ENCODE assay signal across 8 cellular contexts in the genomic region with DNA sequence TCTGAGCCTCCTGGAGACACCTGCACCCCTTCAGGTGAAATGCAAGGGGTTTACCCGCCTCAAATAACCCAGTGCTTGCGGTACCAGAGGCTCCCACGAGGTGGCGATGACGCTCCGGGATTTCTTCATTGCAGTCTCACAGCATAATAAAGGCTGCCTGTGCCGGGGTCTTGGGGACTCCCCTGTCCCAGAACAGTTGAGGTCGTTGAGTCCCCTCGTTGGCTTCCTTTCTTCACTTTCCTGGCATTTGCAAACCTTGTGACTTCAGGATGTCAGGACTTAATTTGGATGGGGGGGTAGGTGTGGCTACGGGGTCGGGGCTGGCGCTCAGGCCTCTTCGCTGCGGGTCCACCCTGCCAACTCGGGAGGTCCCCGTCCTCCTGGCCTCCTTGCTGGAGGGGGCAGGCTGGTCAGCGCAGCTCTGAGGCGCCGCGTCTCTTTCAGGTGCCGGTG. TPM values are rescaled to one million over a fixed set of nuclear protein-coding genes. Genes with fewer than 3 reads are reported as not detected.
DNase-seq lines count a peak whose midpoint lies in the region; ATAC-seq and TF ChIP-seq lines count a peak whose summit lies in the region.

No MANE protein-coding gene starts in this region.

- no peaks in the 10 kb centered on the region for H3K9me3 Mint-ChIP-seq in activated CD4-positive, alpha-beta T cell treated with anti-CD3 and anti-CD28 coated beads, Interleukin-2, amount 10 ng/mL, durations not matched to agents 7 days and 5 days
- no peaks in the 10 kb centered on the region for H3K9me3 Mint-ChIP-seq in chondrocyte (ENCODE audit: low read depth)

- no peaks in the 10 kb centered on the region for H3K9me3 ChIP-seq in right lobe of liver

- H3K27ac ChIP-seq in right lobe of liver: no peak overlapping the region

- peaks cover 0 to 44% (median 12%) of the 10 kb centered on the region in 4 donors for H3K4me1 ChIP-seq in right lobe of liver

- no peaks in the 10 kb centered on the region for H3K27me3 ChIP-seq in right lobe of liver

- H3K4me1 Mint-ChIP-seq in activated CD4-positive, alpha-beta T cell treated with anti-CD3 and anti-CD28 coated beads, Interleukin-2, amount 10 ng/mL, durations not matched to agents 7 days and 5 days: peaks cover 9% of the 10 kb centered on the region
- peaks cover 6% of the 10 kb centered on the region for H3K4me1 Mint-ChIP-seq in chondrocyte (ENCODE audit: low read depth)

- no peaks in the 10 kb centered on the region for H3K36me3 ChIP-seq in right lobe of liver

- H3K27me3 Mint-ChIP-seq in activated CD4-positive, alpha-beta T cell treated with anti-CD3 and anti-CD28 coated beads, Interleukin-2, amount 10 ng/mL, durations not matched to agents 7 days and 5 days: peaks cover 14% of the 10 kb centered on the region
- no peaks in the 10 kb centered on the region for H3K27me3 Mint-ChIP-seq in chondrocyte (ENCODE audit: low read depth)

- H3K27ac Mint-ChIP-seq in activated CD4-positive, alpha-beta T cell treated with anti-CD3 and anti-CD28 coated beads, Interleukin-2, amount 10 ng/mL, durations not matched to agents 7 days and 5 days: no peak overlapping the region
- no peak overlapping the region for H3K27ac Mint-ChIP-seq in chondrocyte (ENCODE audit: unreplicated experiment)

- H3K4me3 ChIP-seq in right lobe of liver: no peak overlapping the region

- H3K36me3 Mint-ChIP-seq in activated CD4-positive, alpha-beta T cell treated with anti-CD3 and anti-CD28 coated beads, Interleukin-2, amount 10 ng/mL, durations not matched to agents 7 days and 5 days (ENCODE audit: low read depth): no peaks in the 10 kb centered on the region
- no peaks in the 10 kb centered on the region for H3K36me3 Mint-ChIP-seq in chondrocyte (ENCODE audit: low read depth)

- CTCF ChIA-PET in activated CD4-positive, alpha-beta T cell treated with anti-CD3 and anti-CD28 coated beads, Interleukin-2, amount 10 ng/mL, durations not matched to agents 7 days and 5 days (lab: Charles Lee): interaction anchor here (0.5 to 5.2 kb wide), 12 partner anchors 9 to 1174 kb away, joined by 3 to 175 read pairs (median 4); a partner anchor contains a TSS

- POLR2A ChIA-PET in activated CD4-positive, alpha-beta T cell treated with anti-CD3 and anti-CD28 coated beads, Interleukin-2, amount 10 ng/mL, durations not matched to agents 7 days and 5 days (lab: Charles Lee): no interaction called here

- intact Hi-C loops in right lobe of liver (cut with DNase I): loop anchor here (2.0 to 5.0 kb wide), 3 partner anchors 32 to 85 kb away; a partner anchor contains a TSS

- peak; percentile 41 for DNase-seq in NCI-H2196 (lab: John Stamatoyannopoulos, UW; ENCODE audit: unreplicated experiment)
- no peak for DNase-seq in NCI-H2196 treated with DMSO at 0.1 percent for 48 hours (lab: John Stamatoyannopoulos, UW; ENCODE audit: unreplicated experiment)
- DNase-seq in NCI-H2227 treated with DMSO at 0.1 percent for 48 hours (lab: John Stamatoyannopoulos, UW): peak; percentile 43
- DNase-seq in activated CD4-positive, alpha-beta T cell treated with anti-CD3 and anti-CD28 coated beads, Interleukin-2, amount 10 ng/mL, durations not matched to agents 7 days and 5 days: peak; percentile 86
- DNase-seq in chondrocyte (ENCODE audit: low spot score): no peak
- DNase-seq in right lobe of liver: peak in 1 of 3 donors; percentile 53
- DNase-seq in stimulated activated CD4-positive, alpha-beta T cell treated with anti-CD3 and anti-CD28 coated beads, TNF-alpha, amount 100 ng/mL, for 48 hours (ENCODE audit: low read depth in 3 of 3): peak; percentile 60 to 76 (median 67)

- no peak for TF ChIP-seq POLR2A in right lobe of liver (IDR thresholded peaks at IDR 0.05)

- TF ChIP-seq CTCF in chondrocyte (IDR thresholded peaks at IDR 0.05) (peak; percentile 94), right lobe of liver (IDR thresholded peaks at IDR 0.05) (peak; percentile 86 to 91 (median 88))

- H3K4me3 Mint-ChIP-seq in activated CD4-positive, alpha-beta T cell treated with anti-CD3 and anti-CD28 coated beads, Interleukin-2, amount 10 ng/mL, durations not matched to agents 7 days and 5 days: no peak overlapping the region
- no peak overlapping the region for H3K4me3 Mint-ChIP-seq in chondrocyte (ENCODE audit: unreplicated experiment)

- ATAC-seq in right lobe of liver (peak in 1 of 4 donors; percentile 7), HG03095 (IDR thresholded peaks at IDR 0.05; ENCODE audit: unreplicated experiment) (no peak)

- 33% methylated on average over 1 of the region's 21 CpGs for WGBS in right lobe of liver (ENCODE audit: insufficient coverage, low coverage, low lambda C conversion rate, missing lambda C conversion rate)

RNA-seq across cellular contexts. Expression of a gene that starts 1.3 kb away (rescaled TPM):
- not detected for total RNA-seq in activated CD4-positive, alpha-beta T cell treated with anti-CD3 and anti-CD28 coated beads, Interleukin-2, amount 10 ng/mL, durations not matched to agents 7 days and 5 days
- total RNA-seq in chondrocyte (not detected in 3 replicates), right lobe of liver (under 1 TPM in 1 of 6 experiments, not detected in 5; 0.07 TPM)

RNA-seq across cellular contexts. Expression of a gene that starts 12.4 kb away (rescaled TPM):
- total RNA-seq in activated CD4-positive, alpha-beta T cell treated with anti-CD3 and anti-CD28 coated beads, Interleukin-2, amount 10 ng/mL, durations not matched to agents 7 days and 5 days: not detected
- 1.00 to 1.9 TPM (median 1.2 TPM) in 3 replicates for total RNA-seq in chondrocyte
- 100 to 1,000 TPM in 4 of 6 experiments, 10 to 100 TPM in 2; 77.7 to 311 (median 190) TPM for total RNA-seq in right lobe of liver

RNA-seq across cellular contexts. Expression of a gene that starts 37.6 kb away (rescaled TPM):
- not detected for total RNA-seq in activated CD4-positive, alpha-beta T cell treated with anti-CD3 and anti-CD28 coated beads, Interleukin-2, amount 10 ng/mL, durations not matched to agents 7 days and 5 days
- total RNA-seq in chondrocyte (18.7 to 37.5 TPM (median 36.7 TPM) in 3 replicates), right lobe of liver (1 to 10 TPM; 1.2 to 5.9 (median 4.2) TPM)

RNA-seq across cellular contexts. Expression of a gene that starts 43.3 kb away (rescaled TPM):
- 100 to 1,000 TPM; 489 to 524 TPM for total RNA-seq in activated CD4-positive, alpha-beta T cell treated with anti-CD3 and anti-CD28 coated beads, Interleukin-2, amount 10 ng/mL, durations not matched to agents 7 days and 5 days
- total RNA-seq in chondrocyte (388 to 444 TPM (median 443 TPM) in 3 replicates), right lobe of liver (100 to 1,000 TPM in 2 of 6 experiments, 10 to 100 TPM in 4; 73.3 to 125 (median 98.7) TPM)

Comparison
In these comparisons a context has a peak if more than half of its experiments do, and no peak if none do; other contexts are left out.
1. DNase-seq: peak in NCI-H2196 (single experiment), NCI-H2227 treated with DMSO at 0.1 percent for 48 hours (single experiment), activated CD4-positive, alpha-beta T cell treated with anti-CD3 and anti-CD28 coated beads, Interleukin-2, amount 10 ng/mL, durations not matched to agents 7 days and 5 days (single experiment) and stimulated activated CD4-positive, alpha-beta T cell treated with anti-CD3 and anti-CD28 coated beads, TNF-alpha, amount 100 ng/mL, for 48 hours (3 of 3); none in NCI-H2196 treated with DMSO at 0.1 percent for 48 hours (single experiment) and chondrocyte (single experiment).
2. RNA of a gene that starts 12.4 kb away (total RNA-seq): 77.7 to 311 TPM in right lobe of liver; 1.00 to 1.9 TPM in chondrocyte and not detected in activated CD4-positive, alpha-beta T cell treated with anti-CD3 and anti-CD28 coated beads, Interleukin-2, amount 10 ng/mL, durations not matched to agents 7 days and 5 days; every median in the first group is over 10 times any median in the second.